In genomic region chr5:55712023-55712859, GRCh38 we compare ENCODE assay signal across 8 cellular contexts. TPM values are rescaled to one million over a fixed set of nuclear protein-coding genes. Genes with fewer than 3 reads are reported as not detected.
DNase-seq lines count a peak whose midpoint lies in the region; ATAC-seq and TF ChIP-seq lines count a peak whose summit lies in the region.

A gene with protein sequence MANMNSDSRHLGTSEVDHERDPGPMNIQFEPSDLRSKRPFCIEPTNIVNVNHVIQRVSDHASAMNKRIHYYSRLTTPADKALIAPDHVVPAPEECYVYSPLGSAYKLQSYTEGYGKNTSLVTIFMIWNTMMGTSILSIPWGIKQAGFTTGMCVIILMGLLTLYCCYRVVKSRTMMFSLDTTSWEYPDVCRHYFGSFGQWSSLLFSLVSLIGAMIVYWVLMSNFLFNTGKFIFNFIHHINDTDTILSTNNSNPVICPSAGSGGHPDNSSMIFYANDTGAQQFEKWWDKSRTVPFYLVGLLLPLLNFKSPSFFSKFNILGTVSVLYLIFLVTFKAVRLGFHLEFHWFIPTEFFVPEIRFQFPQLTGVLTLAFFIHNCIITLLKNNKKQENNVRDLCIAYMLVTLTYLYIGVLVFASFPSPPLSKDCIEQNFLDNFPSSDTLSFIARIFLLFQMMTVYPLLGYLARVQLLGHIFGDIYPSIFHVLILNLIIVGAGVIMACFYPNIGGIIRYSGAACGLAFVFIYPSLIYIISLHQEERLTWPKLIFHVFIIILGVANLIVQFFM (minus strand): TSS chr5:55712324. CDS start chr5:55697958, 14,366 bp downstream.

- peak within 1 kb of the TSS; percentile 98 for H2AFZ ChIP-seq in OCI-LY3 (ENCODE audit: low read depth, low read length)

- 0 out of 2 replicates have a peak, but pooled peaks cover 7% of the 10 kb centered on the region for H3K79me2 ChIP-seq in OCI-LY3 (ENCODE audit: low read length)

- ATAC-seq in GM21515 (IDR thresholded peaks at IDR 0.05; ENCODE audit: unreplicated experiment) = peak; percentile 100

- no peaks in the 10 kb centered on the region for H3K27me3 ChIP-seq in OCI-LY3 (ENCODE audit: low read depth, low read length)
- no peaks in the 10 kb centered on the region for H3K27me3 ChIP-seq in mononuclear cell (ENCODE audit: insufficient read depth, low read length)

- peak within 1 kb of the TSS; percentile 98 for H3K4me2 ChIP-seq in OCI-LY3 (ENCODE audit: low read length)

- DNase-seq in D341Med (ENCODE audit: low spot score) = peak; percentile 96
- DNase-seq in HuH-7 (ENCODE audit: low spot score) = peak; percentile 70
- DNase-seq in activated CD8-positive, alpha-beta memory T cell treated with anti-CD3 and anti-CD28 coated beads, Interleukin-2, amount 50 U/mL, for 48 hours = peak; percentile 94
- DNase-seq in epithelial cell of esophagus (ENCODE audit: low read depth) = peak; percentile 94
- peak; percentile 76 to 79 for DNase-seq in stimulated activated CD8-positive, alpha-beta memory T cell treated with anti-CD3 and anti-CD28 coated beads, Interleukin-4, amount 100 ng/mL, for 1 hour (ENCODE audit: low read depth in 2 of 2, low spot score in 1 of 2)

- no peak within 1 kb of the TSS for H3K27ac ChIP-seq in OCI-LY3 (ENCODE audit: low read length)

- peaks cover 9% of the 10 kb centered on the region for H3K4me1 ChIP-seq in OCI-LY3 (ENCODE audit: low read length)
- peaks cover 19% of the 10 kb centered on the region for H3K4me1 ChIP-seq in mononuclear cell (ENCODE audit: insufficient read depth, low read length)

- peak within 1 kb of the TSS; percentile 84 for H3K9ac ChIP-seq in OCI-LY3 (ENCODE audit: low read length)

- peak within 1 kb of the TSS; percentile 96 for H3K4me3 ChIP-seq in OCI-LY3 (ENCODE audit: low read length)
- H3K4me3 ChIP-seq in epithelial cell of esophagus (ENCODE audit: low read length) = peak within 1 kb of the TSS; percentile 97
- H3K4me3 ChIP-seq in mononuclear cell (ENCODE audit: low read length) = peak within 1 kb of the TSS; percentile 98

- H3K36me3 ChIP-seq in OCI-LY3 (replicated peaks; ENCODE audit: low read depth, low read length) = no peaks in the 10 kb centered on the region

- TF ChIP-seq CTCF in OCI-LY3 (IDR thresholded peaks at IDR 0.05; ENCODE audit: low read depth, low read length) (no peak), epithelial cell of esophagus (IDR thresholded peaks at IDR 0.05; ENCODE audit: insufficient read depth, low read depth, low read length, missing control alignments) (no peak)

- H4K20me1 ChIP-seq in OCI-LY3 (ENCODE audit: insufficient read depth, low read length) = no peaks in the 10 kb centered on the region

- no peaks in the 10 kb centered on the region for H3K9me3 ChIP-seq in OCI-LY3 (ENCODE audit: insufficient read depth, low read length)
- H3K9me3 ChIP-seq in mononuclear cell (ENCODE audit: low read depth, low read length) = no peaks in the 10 kb centered on the region

RNA-seq across cellular contexts. Expression of the gene that starts here (rescaled TPM):
- 20.4 TPM for total RNA-seq in mononuclear cell
